In genomic region chr2:185242462-185242861, GRCh38 we compare ENCODE assay signal across 11 cellular contexts.
"Had no signal": no experiment of that assay in that cellular context is flagged by ENCODE, and none has a peak within 500 bp of the region (broad histone marks: within the 10 kb centered on the region; RNA-seq: fewer than 3 reads in every experiment).

No MANE protein-coding gene starts in this region.

- H3K4me2 ChIP-seq: GM23338 had no signal

- H3K4me1 ChIP-seq: HAP-1 had no signal

- H3K36me3 ChIP-seq: HAP-1 had no signal

- FAIRE-seq: H1, H54 had no signal

- ATAC-seq: GM23338, HCT116 had no signal

- H2AFZ ChIP-seq: GM23248, GM23338 had no signal

- H3K27ac ChIP-seq: GM23248 had no signal

- H3K4me3 ChIP-seq: GM23248, GM23338, HAP-1 had no signal

- H3K9ac ChIP-seq: GM23248 had no signal

- DNase-seq: GM23248, GOT3, H7, H9, HCEC 1CT, HFFc6 had no signal

- H3K9me3 ChIP-seq: HAP-1 had no signal
